In the genomic region with DNA sequence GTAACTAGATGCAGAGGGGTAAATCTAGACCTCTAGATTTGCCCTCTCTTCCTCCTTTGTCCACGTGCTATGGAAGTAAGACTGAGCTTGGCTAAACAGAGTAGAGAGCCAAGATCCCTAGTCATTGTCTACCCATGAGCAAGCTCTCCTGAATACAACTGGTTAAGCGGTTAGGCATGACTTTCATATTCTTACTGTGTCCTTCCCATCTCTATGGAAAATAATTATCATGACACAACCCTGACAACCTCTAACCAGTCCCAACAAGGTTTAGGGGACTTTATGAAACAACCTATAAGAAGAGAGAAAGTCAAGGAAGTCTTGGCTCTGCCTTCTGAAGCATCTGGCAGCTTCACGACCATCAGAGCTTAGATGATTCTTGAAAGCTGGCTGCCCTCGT, we compare ENCODE assay signal across 23 cellular contexts. TPM values are rescaled to one million over a fixed set of nuclear protein-coding genes. Genes with fewer than 3 reads are reported as not detected.
"Had no signal": no experiment of that assay in that cellular context is flagged by ENCODE, and none has a peak within 500 bp of the region (broad histone marks: within the 10 kb centered on the region; RNA-seq: fewer than 3 reads in every experiment).

No MANE protein-coding gene starts in this region.

- H3K36me3 Mint-ChIP-seq: memory B cell, mesothelial cell of epicardium, natural killer cell had no signal

- ATAC-seq: effector memory CD8-positive, alpha-beta T cell; foreskin keratinocyte; left cardiac atrium; lower lobe of right lung; natural killer cell; pancreas; right cardiac atrium; upper lobe of right lung had no signal

- H3K9me3 Mint-ChIP-seq: dendritic cell treated with granulocyte-macrophage colony-stimulating factor and Interleukin-4, amounts not matched to agents 40 ng/mL and 50 ng/mL, for 4 days; effector memory CD8-positive, alpha-beta T cell; immature natural killer cell; natural killer cell had no signal

- DNase-seq: effector memory CD8-positive, alpha-beta T cell; foreskin keratinocyte; immature natural killer cell; kidney; left cardiac atrium; left ventricle myocardium inferior; lower lobe of right lung; natural killer cell; nucleus accumbens; pancreas; right cardiac atrium; small intestine; stimulated activated CD4-positive, alpha-beta T cell treated with anti-CD3 and anti-CD28 coated beads, Interleukin-12 subunit alpha, Interleukin-12 subunit beta, amount 100 ng/mL, for 4 hours; stimulated activated naive CD4-positive, alpha-beta T cell treated with Interleukin-2 at 50 U/mL for 16 hours; testis; upper lobe of right lung had no signal

- H3K27ac Mint-ChIP-seq: dendritic cell treated with granulocyte-macrophage colony-stimulating factor and Interleukin-4, amounts not matched to agents 40 ng/mL and 50 ng/mL, for 4 days; effector memory CD8-positive, alpha-beta T cell; memory B cell; mesothelial cell of epicardium; natural killer cell; progenitor cell of endocrine pancreas had no signal

- H3K4me3 Mint-ChIP-seq: dendritic cell treated with granulocyte-macrophage colony-stimulating factor and Interleukin-4, amounts not matched to agents 40 ng/mL and 50 ng/mL, for 4 days; effector memory CD8-positive, alpha-beta T cell; immature natural killer cell; memory B cell; mesothelial cell of epicardium; natural killer cell; neural crest cell had no signal

RNA-seq across cellular contexts. Expression of a gene that starts 7.8 kb away (rescaled TPM):
- total RNA-seq: lower lobe of right lung, myocyte, natural killer cell, subcutaneous adipose tissue, upper lobe of right lung had no signal
